In genomic region chr15:30470594-30471365, GRCh38 we compare ENCODE assay signal across 8 cellular contexts. TPM values are rescaled to one million over a fixed set of nuclear protein-coding genes. Genes with fewer than 3 reads are reported as not detected.
DNase-seq lines count a peak whose midpoint lies in the region; ATAC-seq and TF ChIP-seq lines count a peak whose summit lies in the region.
"Not testable (repeated sequence)": the region's sequence is repeated elsewhere in the genome, so short reads cannot be mapped to it uniquely, and the experiment has no call there.

No MANE protein-coding gene starts in this region.

- H3K9me3 Mint-ChIP-seq in progenitor cell of endocrine pancreas (ENCODE audit: low read depth); stimulated activated effector memory CD8-positive, alpha-beta T cell treated with anti-CD3 and anti-CD28 coated beads, Interleukin-12 subunit alpha, Interleukin-12 subunit beta, amount 100 ng/mL, for 72 hours: not testable (repeated sequence)

- not testable (repeated sequence) for H3K36me3 ChIP-seq in DND-41 (ENCODE audit: insufficient read depth, low read length); heart left ventricle

- H3K27me3 Mint-ChIP-seq in progenitor cell of endocrine pancreas, result not testable (repeated sequence)

- H3K4me1 Mint-ChIP-seq in progenitor cell of endocrine pancreas (ENCODE audit: low read depth); stimulated activated effector memory CD8-positive, alpha-beta T cell treated with anti-CD3 and anti-CD28 coated beads, Interleukin-12 subunit alpha, Interleukin-12 subunit beta, amount 100 ng/mL, for 72 hours: not testable (repeated sequence)

- TF ChIP-seq POLR2A in heart left ventricle (IDR thresholded peaks at IDR 0.05), result not testable (repeated sequence)

- not testable (repeated sequence) for H3K4me3 Mint-ChIP-seq in progenitor cell of endocrine pancreas (ENCODE audit: low read depth); stimulated activated effector memory CD8-positive, alpha-beta T cell treated with anti-CD3 and anti-CD28 coated beads, Interleukin-12 subunit alpha, Interleukin-12 subunit beta, amount 100 ng/mL, for 72 hours

- H4K20me1 ChIP-seq in DND-41 (ENCODE audit: insufficient read depth, low read length), result not testable (repeated sequence)

- H3K9ac ChIP-seq in DND-41 (ENCODE audit: low read depth, low read length), result peak overlapping the region; percentile 34

- H2AFZ ChIP-seq in DND-41 (ENCODE audit: low read depth, low read length), result not testable (repeated sequence)

- peak; percentile 72 for DNase-seq in DND-41
- peak; percentile 36 for DNase-seq in T-helper 9 cell
- peak; percentile 1 for DNase-seq in activated gamma-delta T cell treated with anti-CD3 and anti-CD28 coated beads, Interleukin-2, amount 50 U/mL, for 16 hours (ENCODE audit: low read depth)
- DNase-seq in heart left ventricle, result peak; percentile 35 to 83 (median 57)
- DNase-seq in progenitor cell of endocrine pancreas (ENCODE audit: low spot score, unreplicated experiment), result peak; percentile 28
- peak; percentile 36 to 66 for DNase-seq in stimulated activated effector memory CD8-positive, alpha-beta T cell treated with anti-CD3 and anti-CD28 coated beads, Interleukin-12 subunit alpha, Interleukin-12 subunit beta, amount 100 ng/mL, for 72 hours (ENCODE audit: low spot score in 2 of 2)

- not testable (repeated sequence) for TF ChIP-seq CTCF in DND-41 (IDR thresholded peaks at IDR 0.05; ENCODE audit: borderline replicate concordance, extremely low read depth, low read length, poor library complexity, severe bottlenecking); progenitor cell of endocrine pancreas (IDR thresholded peaks at IDR 0.05; ENCODE audit: unreplicated experiment)
- TF ChIP-seq CTCF in heart left ventricle (IDR thresholded peaks at IDR 0.05), result peak in 1 of 12 donors; percentile 13

- not testable (repeated sequence) for H3K4me2 ChIP-seq in DND-41 (ENCODE audit: insufficient read depth, low read length)

- H3K9me3 ChIP-seq in DND-41 (ENCODE audit: insufficient read depth, low read length, severe bottlenecking); heart left ventricle: not testable (repeated sequence)

- not testable (repeated sequence) for H3K27me3 ChIP-seq in DND-41 (ENCODE audit: insufficient read depth, low read length, poor library complexity); heart left ventricle

- not testable (repeated sequence) for H3K79me2 ChIP-seq in DND-41 (ENCODE audit: insufficient read depth, low read length)

- H3K4me3 ChIP-seq in DND-41 (ENCODE audit: low read depth in 1 of 2, low read length in 2 of 2), result peak overlapping the region in 1 of 2 experiments; percentile 46; a peak in 2 of 4 replicates
- peak overlapping the region in 11 of 12 donors; percentile 34 to 68 (median 58) for H3K4me3 ChIP-seq in heart left ventricle

- 0 to 1% methylated on average over 37 to 43 of the region's 89 CpGs; no CpG with 5 or more reads in 2 of the 4 donors for WGBS in heart left ventricle, 4 donors

- intact Hi-C loops in heart left ventricle (cut with DNase I), result not testable (repeated sequence)

- H3K36me3 Mint-ChIP-seq in progenitor cell of endocrine pancreas (ENCODE audit: insufficient read depth); stimulated activated effector memory CD8-positive, alpha-beta T cell treated with anti-CD3 and anti-CD28 coated beads, Interleukin-12 subunit alpha, Interleukin-12 subunit beta, amount 100 ng/mL, for 72 hours: not testable (repeated sequence)

- peak; percentile 95 for ATAC-seq in DND-41 (ENCODE audit: insufficient read depth, low read depth)
- ATAC-seq in GM21526 (IDR thresholded peaks at IDR 0.05; ENCODE audit: low FRiP score, unreplicated experiment), result peak; percentile 96
- peak; percentile 81 for ATAC-seq in HG03108 (IDR thresholded peaks at IDR 0.05; ENCODE audit: unreplicated experiment)
- ATAC-seq in heart left ventricle, result peak; percentile 95 to 100 (median 100)
- peak; percentile 94 for ATAC-seq in stimulated activated effector memory CD8-positive, alpha-beta T cell treated with anti-CD3 and anti-CD28 coated beads, Interleukin-12 subunit alpha, Interleukin-12 subunit beta, amount 100 ng/mL, for 72 hours

- H3K27ac ChIP-seq in DND-41 (ENCODE audit: low read length), result not testable (repeated sequence)
- peak overlapping the region in 9 of 12 donors; percentile 46 to 82 (median 67) for H3K27ac ChIP-seq in heart left ventricle

- not testable (repeated sequence) for H3K27ac Mint-ChIP-seq in progenitor cell of endocrine pancreas; stimulated activated effector memory CD8-positive, alpha-beta T cell treated with anti-CD3 and anti-CD28 coated beads, Interleukin-12 subunit alpha, Interleukin-12 subunit beta, amount 100 ng/mL, for 72 hours

- H3K4me1 ChIP-seq in DND-41 (ENCODE audit: insufficient read depth, low read length); heart left ventricle: not testable (repeated sequence)

RNA-seq across cellular contexts. Expression of gene GOLGA8R, which starts 56.7 kb away (rescaled TPM):
- total RNA-seq in heart left ventricle (1 to 10 TPM; 1.1 to 4.9 (median 1.9) TPM), progenitor cell of endocrine pancreas (0.31 and 0.55 TPM in 2 replicates)
- 1 to 10 TPM in 1 of 2 donors, under 1 TPM in 1; 0.76 to 3.2 TPM for polyA plus RNA-seq in heart left ventricle

Comparison
In these comparisons a context has a peak if more than half of its experiments do, and no peak if none do; other contexts are left out.
1. DNase-seq: peak in every context shown above with its lines; median percentile 72 in DND-41; 57 in heart left ventricle; 51 in stimulated activated effector memory CD8-positive, alpha-beta T cell treated with anti-CD3 and anti-CD28 coated beads, Interleukin-12 subunit alpha, Interleukin-12 subunit beta, amount 100 ng/mL, for 72 hours; 36 in T-helper 9 cell; 28 in progenitor cell of endocrine pancreas; 1 in activated gamma-delta T cell treated with anti-CD3 and anti-CD28 coated beads, Interleukin-2, amount 50 U/mL, for 16 hours.